Comparison of ENCODE assay signal across 10 cellular contexts in genomic region chr19:56113071-56113632, GRCh38. TPM values are rescaled to one million over a fixed set of nuclear protein-coding genes. Genes with fewer than 3 reads are reported as not detected.
DNase-seq lines count a peak whose midpoint lies in the region; ATAC-seq, FAIRE-seq and TF ChIP-seq lines count a peak whose summit lies in the region.
"Had no signal": no experiment of that assay in that cellular context is flagged by ENCODE, and none has a peak within 500 bp of the region (broad histone marks: within the 10 kb centered on the region; RNA-seq: fewer than 3 reads in every experiment).

No MANE protein-coding gene starts in this region.

- H3K36me3 ChIP-seq in H1 (ENCODE audit: control insufficient read depth in 2 of 4, insufficient read depth in 4 of 4, low read length in 3 of 4), result 0 out of 8 replicates have a peak, but pooled peaks cover 0 to 2% (median 0%) of the 10 kb centered on the region in 4 experiments
- H3K36me3 ChIP-seq: upper lobe of right lung had no signal

- TF ChIP-seq POLR2A in H1 (IDR thresholded peaks at IDR 0.05; ENCODE audit: control extremely low read depth in 1 of 2, low read depth in 2 of 2, low read length in 2 of 2), result no peak

- no peaks in the 10 kb centered on the region for H3K9me3 ChIP-seq in H1 (ENCODE audit: insufficient read depth in 2 of 2, low read depth in 1 of 2, low read length in 1 of 2)
- H3K9me3 ChIP-seq: upper lobe of right lung had no signal

- H3K14ac ChIP-seq in H1 (ENCODE audit: insufficient read length), result no peak overlapping the region

- peaks cover 33% of the 10 kb centered on the region for H3K4me1 Mint-ChIP-seq in progenitor cell of endocrine pancreas (ENCODE audit: low read depth)

- H3K27ac Mint-ChIP-seq in progenitor cell of endocrine pancreas, result peak overlapping the region; percentile 92

- peaks cover 6 to 47% (median 36%) of the 10 kb centered on the region in 4 experiments for H3K4me1 ChIP-seq in H1 (replicated peaks in 1 of 4; ENCODE audit: control insufficient read depth in 3 of 4, insufficient read depth in 4 of 4, low read length in 3 of 4)

- H2BK20ac ChIP-seq in H1 (ENCODE audit: low read length), result no peak overlapping the region

- no peak for TF ChIP-seq EP300 in H1 (IDR thresholded peaks at IDR 0.05; ENCODE audit: borderline replicate concordance in 1 of 2, low read depth in 2 of 2, low read length in 2 of 2)

- H3K9ac ChIP-seq in H1 (replicated peaks in 1 of 4; ENCODE audit: extremely low read depth in 1 of 4, low read depth in 3 of 4, low read length in 3 of 4), result no peak overlapping the region; a peak in 1 of 7 replicates

- no peak overlapping the region for H3K23ac ChIP-seq in H1 (ENCODE audit: insufficient read length)

- DNase-seq in GM10266 (ENCODE audit: extremely low spot score) (peak; percentile 27), NAMALWA (ENCODE audit: low spot score) (peak; percentile 23), H1 (ENCODE audit: low read depth in 1 of 2, low spot score in 2 of 2) (no peak), progenitor cell of endocrine pancreas (ENCODE audit: low spot score, unreplicated experiment) (no peak), NCI-H187 treated with DMSO at 0.1 percent for 48 hours (lab: John Stamatoyannopoulos, UW) (no peak)
- DNase-seq: NCI-H1092, upper lobe of right lung had no signal

- no peak overlapping the region for H2AFZ ChIP-seq in H1 (ENCODE audit: low read length)

- no peak overlapping the region for H3K4me3 Mint-ChIP-seq in progenitor cell of endocrine pancreas (ENCODE audit: low read depth)
- H3K4me3 Mint-ChIP-seq: T-helper 1 cell treated with Interleukin-12 subunit alpha and Interleukin-12 subunit beta and Interleukin-4 antibody, amounts not matched to agents 30 μg/mL and 1 μg/mL, for 36 hours had no signal

- H2BK120ac ChIP-seq in H1 (replicated peaks; ENCODE audit: low read depth, low read length), result no peak overlapping the region

- TF ChIP-seq RAD21 in H1 (IDR thresholded peaks at IDR 0.05 in 1 of 2, conservative IDR thresholded peaks at IDR 0.05 in 1 of 2; ENCODE audit: low read depth in 2 of 2, low read length in 2 of 2), result no peak

- CTCF ChIA-PET in H1 (lab: Charles Lee; ENCODE audit: partially characterized antibody), result interaction anchor here (1.2 to 2.0 kb wide), 3 partner anchors 42 to 109 kb away, joined by 3 to 6 read pairs (median 3); no protein-coding TSS in a partner anchor

- H2BK5ac ChIP-seq in H1 (ENCODE audit: low read depth, low read length), result no peak overlapping the region; the same call in 1 of the 2 replicates

- no peak for TF ChIP-seq CTCF in GM10266 (IDR thresholded peaks at IDR 0.05; ENCODE audit: control insufficient read depth, insufficient read depth, low read depth, missing control alignments)
- no peak for TF ChIP-seq CTCF in H1 (IDR thresholded peaks at IDR 0.05; ENCODE audit: control extremely low read depth in 1 of 3, insufficient read depth in 1 of 3, low read depth in 1 of 3, low read length in 3 of 3)
- no peak for TF ChIP-seq CTCF in progenitor cell of endocrine pancreas (IDR thresholded peaks at IDR 0.05; ENCODE audit: unreplicated experiment)

- no peak for ATAC-seq in HG03439 (IDR thresholded peaks at IDR 0.05; ENCODE audit: unreplicated experiment)
- ATAC-seq in HG03342 (IDR thresholded peaks at IDR 0.05; ENCODE audit: unreplicated experiment), result no peak
- ATAC-seq: upper lobe of right lung had no signal

- peaks cover 66 to 98% of the 10 kb centered on the region in 2 experiments for H3K79me2 ChIP-seq in H1 (ENCODE audit: control insufficient read depth in 1 of 2, insufficient read depth in 2 of 2, low read length in 2 of 2)

- WGBS in H1 (ENCODE audit: extremely low coverage in 1 of 2, insufficient coverage in 1 of 2, insufficient read length in 1 of 2, insufficient replicate concordance in 2 of 2, low coverage in 1 of 2, low lambda C conversion rate in 2 of 2, missing lambda C conversion rate in 1 of 2), 2 experiments, result 84% methylated on average over 20 of the region's 20 CpGs; no CpG with 5 or more reads in 1 of the 2 experiments

- H2BK12ac ChIP-seq in H1 (ENCODE audit: low read depth, low read length), result no peak overlapping the region

- no peak overlapping the region for H4K8ac ChIP-seq in H1 (ENCODE audit: extremely low read depth, insufficient read depth, low read length)

- no peak overlapping the region for H3K27ac ChIP-seq in H1 (ENCODE audit: low read depth, low read length)

- H3K4me3 ChIP-seq in H1 (ENCODE audit: extremely low read depth in 1 of 4, insufficient read depth in 2 of 4, low read depth in 3 of 4, low read length in 4 of 4), result peak overlapping the region in 1 of 4 experiments; percentile 23; a peak in 1 of 8 replicates
- H3K4me3 ChIP-seq: upper lobe of right lung had no signal

- H3K36me3 Mint-ChIP-seq in progenitor cell of endocrine pancreas (ENCODE audit: insufficient read depth), result no peaks in the 10 kb centered on the region

- no peak overlapping the region for H2BK15ac ChIP-seq in H1 (ENCODE audit: low read length)

- peak overlapping the region; percentile 36 for H3K4ac ChIP-seq in H1 (replicated peaks; ENCODE audit: insufficient read length, low read depth, low read length)

- no peak overlapping the region for H3K18ac ChIP-seq in H1 (ENCODE audit: extremely low read depth, low read length)

- no peak overlapping the region for H3K56ac ChIP-seq in H1 (replicated peaks; ENCODE audit: insufficient read length, low read depth, low read length)

- peak overlapping the region; percentile 38 for H4K5ac ChIP-seq in H1 (ENCODE audit: insufficient read length, low read depth, low read length)

- H3K23me2 ChIP-seq in H1 (ENCODE audit: low read depth, low read length), result no peaks in the 10 kb centered on the region

- POLR2A ChIA-PET in H1 (lab: Charles Lee; ENCODE audit: partially characterized antibody), result interaction anchor here (0.6 to 0.9 kb wide), 2 partner anchors 32 to 45 kb away, joined by 3 read pairs; no protein-coding TSS in a partner anchor

- peaks cover 24% of the 10 kb centered on the region for H3K79me1 ChIP-seq in H1 (ENCODE audit: low read depth, low read length)

- H3K27me3 ChIP-seq in H1 (replicated peaks in 1 of 4; ENCODE audit: control insufficient read depth in 3 of 4, extremely low read depth in 1 of 4, insufficient read depth in 3 of 4, low read length in 3 of 4), result no peaks in the 10 kb centered on the region; a peak in 1 of 7 replicates
- H3K27me3 ChIP-seq: upper lobe of right lung had no signal

- peaks cover 53 to 56% of the 10 kb centered on the region in 2 experiments for H4K20me1 ChIP-seq in H1 (replicated peaks in 1 of 2; ENCODE audit: control insufficient read depth in 1 of 2, insufficient read depth in 2 of 2, low read length in 2 of 2)

- H3K4me2 ChIP-seq in H1 (ENCODE audit: insufficient read depth in 1 of 2, low read depth in 2 of 2, low read length in 2 of 2), result peak overlapping the region; percentile 13 to 33; a peak in 3 of 4 replicates

- FAIRE-seq in H1 (lab: Jason Lieb, UNC), result no peak

- no peaks in the 10 kb centered on the region for H3K27me3 Mint-ChIP-seq in progenitor cell of endocrine pancreas

- no peak overlapping the region for H4K91ac ChIP-seq in H1 (replicated peaks; ENCODE audit: insufficient read length, low read length)

- H2AK5ac ChIP-seq in H1 (ENCODE audit: low read depth, low read length), result no peak overlapping the region

- no peaks in the 10 kb centered on the region for H3K9me3 Mint-ChIP-seq in progenitor cell of endocrine pancreas (ENCODE audit: low read depth)
- H3K9me3 Mint-ChIP-seq: T-helper 1 cell treated with Interleukin-12 subunit alpha and Interleukin-12 subunit beta and Interleukin-4 antibody, amounts not matched to agents 30 μg/mL and 1 μg/mL, for 36 hours had no signal

TF ChIP-seq in H1, 55 proteins besides CTCF, POLR2A, EP300 and RAD21 (continues in another document):
- TF ChIP-seq FOSL1 (IDR thresholded peaks at IDR 0.05; ENCODE audit: insufficient read depth, low read depth, low read length), result no peak
- no peak for TF ChIP-seq RFX5 (IDR thresholded peaks at IDR 0.05; ENCODE audit: borderline replicate concordance, low read depth, low read length)
- TF ChIP-seq SIRT6 (IDR thresholded peaks at IDR 0.05; ENCODE audit: low read length), result no peak
- TF ChIP-seq E2F6 (IDR thresholded peaks at IDR 0.05), result no peak
- TF ChIP-seq KDM1A (IDR thresholded peaks at IDR 0.05; ENCODE audit: borderline replicate concordance, low read length), result no peak

RNA-seq across cellular contexts. Expression of gene ZNF787, which starts 7.9 kb away (rescaled TPM):
- 56.0 and 57.3 TPM in 2 replicates for total RNA-seq in H1 (2021; fragmentation: NEBNext Ultra II Directional; extraction: Animal tissue kit (Norgen Biotek cat#: 25700))
- polyA plus RNA-seq in H1 (2011; rRNA removed), result 19.7 and 37.8 TPM in 2 replicates
- 31.1 TPM for polyA plus RNA-seq in H1 (2011; cell fraction: cytosol; rRNA removed)
- polyA plus RNA-seq in H1 (2011; cell fraction: nucleus; rRNA removed), result 44.7 TPM
- 24.6 to 37.3 TPM (median 32.1 TPM) in 4 replicates for polyA plus RNA-seq in H1 (2012, experiment 1 of 2)
- 26.0 TPM for polyA plus RNA-seq in H1 (2012, experiment 2 of 2)
- polyA plus RNA-seq in H1 (2013, experiment 1 of 2), result 35.4 TPM
- polyA plus RNA-seq in H1 (2013, experiment 2 of 2), result 34.1 TPM
- 7.3 and 7.9 TPM in 2 replicates for polyA minus RNA-seq in H1 (2011; rRNA and poly(A)+ RNA removed)
- 37.4 TPM for polyA minus RNA-seq in H1 (2011; cell fraction: cytosol; rRNA and poly(A)+ RNA removed)
- 25.1 TPM for polyA minus RNA-seq in H1 (2011; cell fraction: nucleus; rRNA and poly(A)+ RNA removed)
- 33.9 and 34.3 TPM in 2 replicates for total RNA-seq in progenitor cell of endocrine pancreas

RNA-seq across cellular contexts. Expression of gene ZNF444, which starts 27.9 kb away (rescaled TPM):
- total RNA-seq in H1 (2021; fragmentation: NEBNext Ultra II Directional; extraction: Animal tissue kit (Norgen Biotek cat#: 25700)), result 46.9 and 49.5 TPM in 2 replicates
- 54.5 and 87.3 TPM in 2 replicates for polyA plus RNA-seq in H1 (2011; rRNA removed)
- 52.7 TPM for polyA plus RNA-seq in H1 (2011; cell fraction: cytosol; rRNA removed)
- 82.7 TPM for polyA plus RNA-seq in H1 (2011; cell fraction: nucleus; rRNA removed)
- 29.2 to 41.5 TPM (median 39.9 TPM) in 4 replicates for polyA plus RNA-seq in H1 (2012, experiment 1 of 2)
- 29.3 TPM for polyA plus RNA-seq in H1 (2012, experiment 2 of 2)
- 29.2 TPM for polyA plus RNA-seq in H1 (2013, experiment 1 of 2)
- polyA plus RNA-seq in H1 (2013, experiment 2 of 2), result 27.9 TPM
- polyA minus RNA-seq in H1 (2011; rRNA and poly(A)+ RNA removed), result 4.0 and 7.3 TPM in 2 replicates
- 20.0 TPM for polyA minus RNA-seq in H1 (2011; cell fraction: cytosol; rRNA and poly(A)+ RNA removed)
- 22.2 TPM for polyA minus RNA-seq in H1 (2011; cell fraction: nucleus; rRNA and poly(A)+ RNA removed)
- 132 and 135 TPM in 2 replicates for total RNA-seq in progenitor cell of endocrine pancreas

Comparison
In these comparisons a context has a peak if more than half of its experiments do, and no peak if none do; other contexts are left out.
1. DNase-seq: peak in GM10266 (single experiment) and NAMALWA (single experiment); none in H1 (0 of 2), progenitor cell of endocrine pancreas (single experiment) and NCI-H187 treated with DMSO at 0.1 percent for 48 hours (single experiment).